7 cellular contexts compared by ENCODE assay signal in the genomic region with DNA sequence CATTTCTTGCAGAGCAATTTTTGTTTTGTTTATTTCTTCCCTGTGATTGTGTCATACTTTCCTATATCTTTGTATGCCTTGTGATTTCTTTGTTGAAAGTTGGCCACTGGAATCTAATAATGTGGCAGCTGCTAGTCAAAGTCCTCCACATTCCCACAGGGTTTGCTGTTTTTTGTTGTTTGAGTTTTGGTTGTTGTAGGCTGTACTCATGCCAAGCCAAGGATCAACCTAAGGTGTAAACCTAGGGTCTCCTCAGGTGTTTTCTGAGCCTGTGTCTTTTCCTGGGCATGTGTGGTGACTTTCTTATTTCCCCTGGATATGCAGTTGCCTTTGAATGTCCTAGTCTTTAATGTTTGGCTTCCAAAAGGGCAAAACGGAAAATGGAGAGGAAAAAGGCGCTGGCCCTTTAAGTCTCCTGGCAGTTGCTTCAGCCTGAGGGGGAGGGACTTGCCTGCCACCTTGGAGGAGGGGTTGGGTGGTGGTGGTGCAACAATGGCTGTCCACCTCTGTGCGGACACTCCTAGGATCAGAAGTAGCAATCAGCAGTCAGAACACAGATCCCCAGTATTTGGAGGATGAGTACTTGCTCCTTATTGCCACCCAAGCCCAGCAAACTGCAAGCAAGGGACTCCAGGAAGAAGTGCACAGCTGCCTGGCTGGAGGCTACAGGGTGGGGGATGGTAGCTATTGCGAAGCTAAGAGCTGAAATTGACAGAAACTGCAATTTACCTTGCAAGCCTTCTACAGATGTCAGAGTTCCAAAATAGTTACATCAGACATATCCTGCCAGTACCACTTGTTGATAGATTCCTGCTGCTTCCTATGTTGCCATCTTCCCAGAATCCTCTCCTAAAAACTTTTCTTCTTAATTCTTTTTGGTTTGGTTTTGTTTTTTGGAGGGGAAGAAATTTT. TPM values are rescaled to one million over a fixed set of nuclear protein-coding genes. Genes with fewer than 3 reads are reported as not detected.
DNase-seq lines count a peak whose midpoint lies in the region; ATAC-seq, FAIRE-seq and TF ChIP-seq lines count a peak whose summit lies in the region.

No MANE protein-coding gene starts in this region.

- H3K36me3 ChIP-seq in duodenal mucosa (ENCODE audit: control insufficient read depth in 1 of 2, insufficient read depth in 2 of 2, low read length in 2 of 2) = no peaks in the 10 kb centered on the region

- TF ChIP-seq CTCF in nephron (IDR thresholded peaks at IDR 0.05; ENCODE audit: unreplicated experiment in 3 of 3) = no peak

- peaks cover 3% of the 10 kb centered on the region for H3K9me3 Mint-ChIP-seq in nephron
- no peaks in the 10 kb centered on the region for H3K9me3 Mint-ChIP-seq in activated naive CD4-positive, alpha-beta T cell treated with anti-CD3 and anti-CD28 coated beads, Interleukin-2, amount 50 U/mL, for 72 hours

- H3K36me3 Mint-ChIP-seq in nephron (ENCODE audit: low read depth) = no peaks in the 10 kb centered on the region
- H3K36me3 Mint-ChIP-seq in activated naive CD4-positive, alpha-beta T cell treated with anti-CD3 and anti-CD28 coated beads, Interleukin-2, amount 50 U/mL, for 72 hours = peaks cover 15 to 16% of the 10 kb centered on the region in 2 donors

- peaks cover 26% of the 10 kb centered on the region for H3K27me3 Mint-ChIP-seq in nephron (ENCODE audit: low read depth)

- peak; percentile 100 for FAIRE-seq in H54 (lab: Jason Lieb, UNC)

- no peak for ATAC-seq in activated naive CD4-positive, alpha-beta T cell treated with anti-CD3 and anti-CD28 coated beads, Interleukin-2, amount 50 U/mL, for 72 hours
- ATAC-seq in GM19452 (IDR thresholded peaks at IDR 0.05; ENCODE audit: unreplicated experiment) (no peak), GM18907 (IDR thresholded peaks at IDR 0.05; ENCODE audit: unreplicated experiment) (no peak)

- H3K4me3 ChIP-seq in duodenal mucosa (ENCODE audit: low read depth in 1 of 2, low read length in 2 of 2) = peak overlapping the region; percentile 61 to 75

- peak overlapping the region; percentile 82 to 98 (median 97) for H3K27ac Mint-ChIP-seq in nephron
- H3K27ac Mint-ChIP-seq in activated naive CD4-positive, alpha-beta T cell treated with anti-CD3 and anti-CD28 coated beads, Interleukin-2, amount 50 U/mL, for 72 hours = no peak overlapping the region

- H3K4me1 Mint-ChIP-seq in nephron = no peaks in the 10 kb centered on the region

- TF ChIP-seq POLR2A in H54 (IDR thresholded peaks at IDR 0.05; ENCODE audit: low read depth, low read length) = peak; percentile 18; the same call in 1 of the 2 replicates

- H3K4me3 Mint-ChIP-seq in nephron = peak overlapping the region; percentile 84 to 88 (median 85)

- H3K9ac ChIP-seq in duodenal mucosa (ENCODE audit: low read depth in 1 of 2, low read length in 2 of 2) = peak overlapping the region in 1 of 2 donors; percentile 55

- DNase-seq in H54 (ENCODE audit: insufficient read length, low spot score) = peak; percentile 62
- DNase-seq in NCI-H748 (lab: John Stamatoyannopoulos, UW; ENCODE audit: unreplicated experiment) = peak; percentile 64
- no peak for DNase-seq in activated naive CD4-positive, alpha-beta T cell treated with anti-CD3 and anti-CD28 coated beads, Interleukin-2, amount 50 U/mL, for 72 hours (ENCODE audit: low spot score in 2 of 2)

- H3K27me3 ChIP-seq in duodenal mucosa (ENCODE audit: control insufficient read depth in 1 of 2, insufficient read depth in 2 of 2, low read length in 2 of 2) = peaks cover 5 to 10% of the 10 kb centered on the region in 2 donors

- no peak overlapping the region for H3K27ac ChIP-seq in duodenal mucosa (ENCODE audit: low read depth, low read length)

- peaks cover 3 to 4% of the 10 kb centered on the region in 2 donors for H3K4me1 ChIP-seq in duodenal mucosa (ENCODE audit: control insufficient read depth in 1 of 2, insufficient read depth in 2 of 2, low read length in 2 of 2)

- H3K9me3 ChIP-seq in duodenal mucosa (ENCODE audit: control insufficient read depth in 1 of 2, low read length in 2 of 2) = no peaks in the 10 kb centered on the region

RNA-seq across cellular contexts. Expression of a gene that starts 5.6 kb away (rescaled TPM):
- 10 to 100 TPM; 16.4 to 20.1 TPM for total RNA-seq in activated naive CD4-positive, alpha-beta T cell treated with anti-CD3 and anti-CD28 coated beads, Interleukin-2, amount 50 U/mL, for 72 hours

Comparison
In these comparisons a context has a peak if more than half of its experiments do, and no peak if none do; other contexts are left out.
1. DNase-seq: peak in H54 (single experiment) and NCI-H748 (single experiment); none in activated naive CD4-positive, alpha-beta T cell treated with anti-CD3 and anti-CD28 coated beads, Interleukin-2, amount 50 U/mL, for 72 hours (0 of 2).
2. H3K27ac Mint-ChIP-seq: peak in nephron (3 of 3); none in activated naive CD4-positive, alpha-beta T cell treated with anti-CD3 and anti-CD28 coated beads, Interleukin-2, amount 50 U/mL, for 72 hours (0 of 2).